8 cellular contexts compared by ENCODE assay signal in the genomic region with DNA sequence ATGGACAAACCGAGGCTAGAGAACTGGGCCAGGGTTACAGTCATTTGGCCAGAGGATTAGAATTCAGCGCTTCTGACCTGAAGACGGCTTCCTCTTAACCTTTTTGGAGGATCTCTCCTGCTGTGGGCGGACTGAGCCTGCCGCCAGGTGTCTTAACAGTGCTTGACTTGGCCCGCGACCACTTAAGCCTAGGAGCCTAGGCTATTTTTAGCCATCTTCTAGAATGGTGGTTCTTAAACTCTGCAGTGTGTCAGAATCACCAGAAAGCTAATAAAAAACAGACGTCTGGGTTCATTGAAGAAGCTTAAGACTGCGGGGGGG. TPM values are rescaled to one million over a fixed set of nuclear protein-coding genes. Genes with fewer than 3 reads are reported as not detected.
DNase-seq lines count a peak whose midpoint lies in the region; ATAC-seq lines count a peak whose summit lies in the region.

No MANE protein-coding gene starts in this region.

- peaks cover 67% of the 10 kb centered on the region for H3K4me1 Mint-ChIP-seq in dendritic cell treated with granulocyte-macrophage colony-stimulating factor and Interleukin-4, amounts not matched to agents 40 ng/mL and 50 ng/mL, for 4 days (ENCODE audit: low read depth)

- ATAC-seq in HG02642 (IDR thresholded peaks at IDR 0.05; ENCODE audit: poor library complexity, unreplicated experiment) (peak; percentile 4), GM18520 (IDR thresholded peaks at IDR 0.05; ENCODE audit: unreplicated experiment) (no peak), HG02870 (IDR thresholded peaks at IDR 0.05; ENCODE audit: unreplicated experiment) (no peak)

- H3K27me3 Mint-ChIP-seq in dendritic cell treated with granulocyte-macrophage colony-stimulating factor and Interleukin-4, amounts not matched to agents 40 ng/mL and 50 ng/mL, for 4 days, result no peaks in the 10 kb centered on the region

- no peaks in the 10 kb centered on the region for H3K9me3 Mint-ChIP-seq in dendritic cell treated with granulocyte-macrophage colony-stimulating factor and Interleukin-4, amounts not matched to agents 40 ng/mL and 50 ng/mL, for 4 days

- peak; percentile 62 for DNase-seq in D341Med (ENCODE audit: low spot score)
- peak; percentile 20 for DNase-seq in SK-N-DZ (ENCODE audit: low spot score)
- peak; percentile 52 for DNase-seq in myocyte (ENCODE audit: low read depth)
- no peak for DNase-seq in NCI-H128 (lab: John Stamatoyannopoulos, UW; ENCODE audit: unreplicated experiment)

- intact Hi-C loops in dendritic cell treated with granulocyte-macrophage colony-stimulating factor and Interleukin-4, amounts not matched to agents 40 ng/mL and 50 ng/mL, for 4 days (cut with micrococcal nuclease), result loop anchor here (5.0 kb wide), 1 partner anchor 521 kb away; no protein-coding TSS in a partner anchor

- peaks cover 69% of the 10 kb centered on the region for H3K36me3 Mint-ChIP-seq in dendritic cell treated with granulocyte-macrophage colony-stimulating factor and Interleukin-4, amounts not matched to agents 40 ng/mL and 50 ng/mL, for 4 days (ENCODE audit: low read depth)

- peak overlapping the region; percentile 92 for H3K27ac Mint-ChIP-seq in dendritic cell treated with granulocyte-macrophage colony-stimulating factor and Interleukin-4, amounts not matched to agents 40 ng/mL and 50 ng/mL, for 4 days

- peak overlapping the region; percentile 91 for H3K4me3 Mint-ChIP-seq in dendritic cell treated with granulocyte-macrophage colony-stimulating factor and Interleukin-4, amounts not matched to agents 40 ng/mL and 50 ng/mL, for 4 days

RNA-seq across cellular contexts. Expression of a gene that starts 0.7 kb away (rescaled TPM):
- polyA plus RNA-seq in SK-N-DZ (2014; cell fraction: cytosol; rRNA removed), result 87.2 and 104 TPM in 2 replicates
- 57.5 and 74.9 TPM in 2 replicates for polyA plus RNA-seq in SK-N-DZ (2014; cell fraction: nucleus; rRNA removed)
- 116 and 130 TPM in 2 replicates for total RNA-seq in myocyte
- polyA plus RNA-seq in myocyte (2012), result 222 TPM

RNA-seq across cellular contexts. Expression of a gene that starts 0.8 kb away (rescaled TPM):
- 51.9 and 55.1 TPM in 2 replicates for polyA plus RNA-seq in SK-N-DZ (2014; cell fraction: cytosol; rRNA removed)
- polyA plus RNA-seq in SK-N-DZ (2014; cell fraction: nucleus; rRNA removed), result 29.8 and 30.9 TPM in 2 replicates
- total RNA-seq in myocyte, result 49.8 and 51.7 TPM in 2 replicates
- 52.0 TPM for polyA plus RNA-seq in myocyte (2012)

RNA-seq across cellular contexts. Expression of a gene that starts 54.2 kb away (rescaled TPM):
- polyA plus RNA-seq in SK-N-DZ (2014; cell fraction: cytosol; rRNA removed), result 20.5 and 25.9 TPM in 2 replicates
- 30.2 and 33.7 TPM in 2 replicates for polyA plus RNA-seq in SK-N-DZ (2014; cell fraction: nucleus; rRNA removed)
- 110 and 115 TPM in 2 replicates for total RNA-seq in myocyte
- polyA plus RNA-seq in myocyte (2012), result 116 TPM
